ENCODE assay signal across 26 cellular contexts in the genomic region with DNA sequence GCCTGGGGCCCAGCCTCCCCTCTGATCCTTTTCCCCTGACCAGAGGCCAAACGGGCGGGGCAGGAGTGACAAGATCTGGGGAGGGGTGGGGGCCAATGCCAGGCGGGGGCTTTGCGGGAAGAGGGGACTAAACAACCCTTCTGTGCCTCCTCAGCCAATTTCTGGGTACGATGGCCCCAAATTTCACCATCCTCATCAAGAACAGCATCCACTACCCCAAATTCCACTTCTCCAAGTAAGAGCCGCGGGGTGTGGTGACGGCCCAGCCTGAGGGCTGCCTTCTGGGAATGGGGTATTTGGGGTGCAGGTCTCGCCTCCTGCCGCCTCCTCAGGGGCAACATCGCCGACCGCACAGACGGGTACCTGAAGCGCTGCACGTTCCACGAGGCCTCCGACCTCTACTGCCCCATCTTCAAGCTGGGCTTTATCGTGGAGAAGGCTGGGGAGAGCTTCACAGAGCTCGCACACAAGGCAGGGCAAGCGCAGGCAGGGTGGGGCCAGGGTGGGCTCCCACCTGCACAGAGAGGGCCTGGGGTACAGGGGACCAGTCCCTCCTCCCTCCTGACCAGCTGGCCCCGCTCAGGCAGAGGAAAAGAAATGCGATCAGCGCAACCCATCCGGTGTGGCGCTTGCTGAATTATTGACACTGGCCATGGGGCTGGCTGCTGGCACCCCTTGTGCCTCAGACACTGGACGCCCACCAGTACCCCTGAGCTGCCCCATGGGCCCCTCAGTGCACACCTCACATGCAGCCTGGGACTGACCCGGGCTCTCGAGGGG. TPM values are rescaled to one million over a fixed set of nuclear protein-coding genes. Genes with fewer than 3 reads are reported as not detected.
"Had no signal": no experiment of that assay in that cellular context is flagged by ENCODE, and none has a peak within 500 bp of the region (broad histone marks: within the 10 kb centered on the region; RNA-seq: fewer than 3 reads in every experiment).

No MANE protein-coding gene starts in this region.

- DNase-seq: activated CD4-positive, alpha-beta T cell treated with anti-CD3 and anti-CD28 coated beads for 1 hour; activated CD4-positive, alpha-beta T cell treated with anti-CD3 and anti-CD28 coated beads, Interleukin-2, amount 50 U/mL, for 4 hours; activated gamma-delta T cell treated with Interleukin-2 at 50 U/mL for 16 hours; activated T-cell treated with anti-CD3 and anti-CD28 coated beads for 4 hours; amygdala; effector memory CD8-positive, alpha-beta T cell; esophagus squamous epithelium; heart right ventricle; immature natural killer cell; kidney glomerular epithelial cell; naive B cell; sigmoid colon; stimulated activated CD4-positive, alpha-beta T cell treated with anti-CD3 and anti-CD28 coated beads, Interleukin-4, amount 100 ng/mL, for 24 hours; thyroid gland had no signal

- H3K79me2 ChIP-seq: parathyroid adenoma had no signal

- H3K4me3 Mint-ChIP-seq: activated T-helper 1 cell treated with anti-CD3 and anti-CD28 coated beads, Interleukin-12 subunit alpha, Interleukin-12 subunit beta, Interleukin-2, Interleukin-4 antibody, amounts not matched to agents 30 ng/mL and 10 ng/mL and 1 ng/mL, durations not matched to agents 14 hours and 24 hours and 36 hours; effector memory CD8-positive, alpha-beta T cell; immature natural killer cell; memory B cell; stimulated activated effector memory CD8-positive, alpha-beta T cell treated with anti-CD3 and anti-CD28 coated beads, Interleukin-12 subunit alpha, Interleukin-12 subunit beta, amount 100 ng/mL, for 72 hours had no signal

- H3K4me1 ChIP-seq: parathyroid adenoma had no signal

- ATAC-seq: activated naive CD4-positive, alpha-beta T cell treated with anti-CD3 and anti-CD28 coated beads, Interleukin-2, amount 50 U/mL, for 72 hours; effector memory CD8-positive, alpha-beta T cell; heart right ventricle; stimulated activated effector memory CD8-positive, alpha-beta T cell treated with anti-CD3 and anti-CD28 coated beads, Interleukin-12 subunit alpha, Interleukin-12 subunit beta, amount 100 ng/mL, for 72 hours had no signal

- H3K9me3 Mint-ChIP-seq: effector memory CD8-positive, alpha-beta T cell; stimulated activated effector memory CD8-positive, alpha-beta T cell treated with anti-CD3 and anti-CD28 coated beads, Interleukin-12 subunit alpha, Interleukin-12 subunit beta, amount 100 ng/mL, for 72 hours had no signal

- H3K36me3 ChIP-seq: cardiac muscle cell, thyroid gland had no signal

- H3K4me3 ChIP-seq: cardiac muscle cell, esophagus squamous epithelium, heart right ventricle, sigmoid colon, thyroid gland had no signal

- H3K9ac ChIP-seq: parathyroid adenoma had no signal

- H3K9me3 ChIP-seq: thyroid gland had no signal

- H3K27ac Mint-ChIP-seq: activated naive CD4-positive, alpha-beta T cell treated with anti-CD3 and anti-CD28 coated beads, Interleukin-2, amount 50 U/mL, for 72 hours; activated T-helper 1 cell treated with anti-CD3 and anti-CD28 coated beads, Interleukin-12 subunit alpha, Interleukin-12 subunit beta, Interleukin-2, Interleukin-4 antibody, amounts not matched to agents 30 ng/mL and 10 ng/mL and 1 ng/mL, durations not matched to agents 14 hours and 24 hours and 36 hours; effector memory CD8-positive, alpha-beta T cell; immature natural killer cell; memory B cell; naive B cell; stimulated activated effector memory CD8-positive, alpha-beta T cell treated with anti-CD3 and anti-CD28 coated beads, Interleukin-12 subunit alpha, Interleukin-12 subunit beta, amount 100 ng/mL, for 72 hours had no signal

- H2AFZ ChIP-seq: parathyroid adenoma had no signal

- H3K27ac ChIP-seq: cardiac muscle cell, esophagus squamous epithelium, heart right ventricle, parathyroid adenoma, sigmoid colon, thyroid gland, WERI-Rb-1 had no signal

RNA-seq across cellular contexts. Expression of gene P2RX2, which starts 1.7 kb away (rescaled TPM):
- total RNA-seq: activated naive CD4-positive, alpha-beta T cell treated with anti-CD3 and anti-CD28 coated beads, Interleukin-2, amount 50 U/mL, for 72 hours; activated T-helper 1 cell treated with anti-CD3 and anti-CD28 coated beads, Interleukin-12 subunit alpha, Interleukin-12 subunit beta, Interleukin-2, Interleukin-4 antibody, amounts not matched to agents 30 ng/mL and 10 ng/mL and 1 ng/mL, durations not matched to agents 14 hours and 24 hours and 36 hours; cardiac muscle cell; dermis microvascular lymphatic vessel endothelial cell; heart right ventricle; liver; subcutaneous adipose tissue; urinary bladder had no signal
- polyA plus RNA-seq: cardiac muscle cell, heart right ventricle, immature natural killer cell, liver had no signal

RNA-seq across cellular contexts. Expression of gene LRCOL1, which starts 9.9 kb away (rescaled TPM):
- total RNA-seq: activated naive CD4-positive, alpha-beta T cell treated with anti-CD3 and anti-CD28 coated beads, Interleukin-2, amount 50 U/mL, for 72 hours; activated T-helper 1 cell treated with anti-CD3 and anti-CD28 coated beads, Interleukin-12 subunit alpha, Interleukin-12 subunit beta, Interleukin-2, Interleukin-4 antibody, amounts not matched to agents 30 ng/mL and 10 ng/mL and 1 ng/mL, durations not matched to agents 14 hours and 24 hours and 36 hours; cardiac muscle cell; mononuclear cell; urinary bladder had no signal
- polyA plus RNA-seq: cardiac muscle cell, immature natural killer cell had no signal
